In the genomic region with DNA sequence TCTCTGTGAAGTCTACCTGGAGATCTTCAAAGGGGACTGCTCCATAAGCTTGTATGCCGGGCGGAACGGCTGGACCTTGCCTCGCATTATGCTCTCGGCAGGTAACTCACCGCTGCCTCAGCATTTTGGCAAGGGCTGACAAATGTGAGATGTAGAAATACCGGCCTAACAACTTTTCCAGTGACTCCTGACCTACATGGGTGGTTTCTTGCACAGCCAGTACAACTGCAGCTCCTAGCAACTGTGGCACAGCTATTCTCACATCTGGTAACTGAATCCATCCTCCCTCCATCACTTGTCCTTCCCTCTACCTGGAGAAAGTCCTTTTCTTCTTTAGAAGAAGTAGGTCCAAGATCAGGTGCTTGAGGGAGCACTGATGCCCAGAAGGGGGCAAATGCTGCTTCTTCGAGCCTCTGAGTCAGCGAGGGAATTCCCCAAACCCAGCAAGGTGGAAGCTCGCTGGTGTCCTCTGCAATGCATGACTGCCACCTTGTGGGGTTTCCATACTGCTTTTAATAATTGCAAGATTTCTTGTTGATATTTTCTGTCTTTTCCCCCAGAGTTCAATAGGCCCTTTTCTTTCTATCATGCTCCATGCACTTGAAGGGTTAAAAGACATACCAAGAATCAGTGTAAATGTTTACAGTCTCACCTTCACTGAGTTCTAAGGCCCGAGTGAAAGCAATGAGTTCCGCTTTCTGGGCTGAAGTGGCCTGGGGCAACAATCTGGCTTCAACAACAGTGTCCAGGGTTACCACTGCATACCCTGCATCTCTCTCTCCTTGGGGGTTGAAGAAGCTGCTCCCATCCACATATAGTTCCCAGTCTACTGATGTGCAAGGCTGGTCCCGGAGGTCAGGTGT, we compare ENCODE assay signal across 8 cellular contexts. TPM values are rescaled to one million over a fixed set of nuclear protein-coding genes. Genes with fewer than 3 reads are reported as not detected.
DNase-seq lines count a peak whose midpoint lies in the region; ATAC-seq and TF ChIP-seq lines count a peak whose summit lies in the region.
"Not testable (repeated sequence)": the region's sequence is repeated elsewhere in the genome, so short reads cannot be mapped to it uniquely, and the experiment has no call there.

No MANE protein-coding gene starts in this region.

- ATAC-seq in natural killer cell: not testable (repeated sequence)

- not testable (repeated sequence) for H3K4me1 Mint-ChIP-seq in CD14-positive monocyte; HFFc6 (ENCODE audit: low read depth); natural killer cell

- H3K27ac Mint-ChIP-seq in CD14-positive monocyte (peak overlapping the region in 1 of 7 donors; percentile 69), natural killer cell (peak overlapping the region in 1 of 2 donors; percentile 53)
- H3K27ac Mint-ChIP-seq in HFFc6: not testable (repeated sequence)

- not testable (repeated sequence) for H3K27me3 Mint-ChIP-seq in CD14-positive monocyte (ENCODE audit: low read depth in 3 of 3); HFFc6 (ENCODE audit: insufficient read depth); natural killer cell (ENCODE audit: low read depth in 2 of 2)

- peak; percentile 82 for DNase-seq in CD14-positive monocyte (ENCODE audit: low spot score)
- DNase-seq in HFFc6: peak; percentile 6
- DNase-seq in NCI-H226: peak; percentile 51
- DNase-seq in T-helper 22 cell (ENCODE audit: low read depth): peak; percentile 4
- DNase-seq in activated gamma-delta T cell treated with anti-CD3 and anti-CD28 coated beads, Interleukin-2, amount 50 U/mL, for 16 hours (ENCODE audit: low read depth): peak; percentile 7
- peak; percentile 26 for DNase-seq in fibroblast of mammary gland (ENCODE audit: low read depth)
- peak; percentile 28 for DNase-seq in natural killer cell
- peak; percentile 31 for DNase-seq in stimulated activated CD8-positive, alpha-beta memory T cell treated with anti-CD3 and anti-CD28 coated beads, Interleukin-12 subunit alpha, Interleukin-12 subunit beta, amount 100 ng/mL, for 24 hours (ENCODE audit: extremely low read depth)

- not testable (repeated sequence) for H3K36me3 Mint-ChIP-seq in CD14-positive monocyte; HFFc6 (ENCODE audit: low read depth); natural killer cell

- not testable (repeated sequence) for H3K4me3 ChIP-seq in fibroblast of mammary gland (ENCODE audit: control insufficient read depth, low read depth, low read length)

- H3K4me3 Mint-ChIP-seq in CD14-positive monocyte, HFFc6, natural killer cell: not testable (repeated sequence)

- TF ChIP-seq CTCF in CD14-positive monocyte (IDR thresholded peaks at IDR 0.05) (peak; percentile 66), HFFc6 (IDR thresholded peaks at IDR 0.05) (peak; percentile 66), fibroblast of mammary gland (conservative IDR thresholded peaks at IDR 0.05; ENCODE audit: control insufficient read depth, insufficient read depth, low read depth, low read length) (peak; percentile 20), natural killer cell (IDR thresholded peaks at IDR 0.05) (peak; percentile 37)

- intact Hi-C loops in CD14-positive monocyte (cut with micrococcal nuclease): loop anchor here (5.0 kb wide), 2 partner anchors 608 to 613 kb away; no protein-coding TSS in a partner anchor
- intact Hi-C loops in natural killer cell (cut with micrococcal nuclease): loop anchor here (2.0 to 10.0 kb wide), 2 partner anchors 115 to 611 kb away; no protein-coding TSS in a partner anchor

- H3K9me3 Mint-ChIP-seq in CD14-positive monocyte, HFFc6, natural killer cell: not testable (repeated sequence)

RNA-seq across cellular contexts. Expression of a gene that starts 45.9 kb away (rescaled TPM):
- polyA plus RNA-seq in CD14-positive monocyte: 100 to 1,000 TPM; 177 to 186 TPM
- not detected for total RNA-seq in HFFc6 (2021; fragmentation: NEBNext Ultra II Directional; extraction: Animal tissue kit (Norgen Biotek cat#: 25700))
- 100 to 1,000 TPM in 1 of 3 donors, 10 to 100 TPM in 2; 75.5 to 104 (median 78.0) TPM for total RNA-seq in natural killer cell

Comparison
In these comparisons a context has a peak if more than half of its experiments do, and no peak if none do; other contexts are left out.
1. DNase-seq: peak in every context shown above with its lines; median percentile 82 in CD14-positive monocyte; 51 in NCI-H226; 31 in stimulated activated CD8-positive, alpha-beta memory T cell treated with anti-CD3 and anti-CD28 coated beads, Interleukin-12 subunit alpha, Interleukin-12 subunit beta, amount 100 ng/mL, for 24 hours; 28 in natural killer cell; 26 in fibroblast of mammary gland; 7 in activated gamma-delta T cell treated with anti-CD3 and anti-CD28 coated beads, Interleukin-2, amount 50 U/mL, for 16 hours; 6 in HFFc6; 4 in T-helper 22 cell.
2. RNA of a gene that starts 45.9 kb away (total RNA-seq): 75.5 to 104 TPM in natural killer cell; not detected in HFFc6; every median in the first group is over 10 times any median in the second.
3. Peak in every context shown above with its lines, with median percentiles within 50 percentile points of each other: CTCF ChIP-seq.